18 cellular contexts compared by ENCODE assay signal in genomic region chr9:84331119-84331791, GRCh38. TPM values are rescaled to one million over a fixed set of nuclear protein-coding genes. Genes with fewer than 3 reads are reported as not detected.
DNase-seq lines count a peak whose midpoint lies in the region; ATAC-seq, FAIRE-seq and TF ChIP-seq lines count a peak whose summit lies in the region.
"Had no signal": no experiment of that assay in that cellular context is flagged by ENCODE, and none has a peak within 500 bp of the region (broad histone marks: within the 10 kb centered on the region; RNA-seq: fewer than 3 reads in every experiment).

No MANE protein-coding gene starts in this region.

- peak; percentile 74 for ATAC-seq in gastroesophageal sphincter
- ATAC-seq in HG03196 (IDR thresholded peaks at IDR 0.05; ENCODE audit: unreplicated experiment): no peak
- ATAC-seq in HG02938 (IDR thresholded peaks at IDR 0.05; ENCODE audit: unreplicated experiment): no peak

- no peak for TF ChIP-seq CTCF in VCaP (conservative IDR thresholded peaks at IDR 0.05)
- TF ChIP-seq CTCF in gastroesophageal sphincter (IDR thresholded peaks at IDR 0.05): no peak
- TF ChIP-seq CTCF in prostate gland (IDR thresholded peaks at IDR 0.05): no peak

- no peak for TF ChIP-seq POLR2A in H54 (IDR thresholded peaks at IDR 0.05; ENCODE audit: low read depth, low read length)
- no peak for TF ChIP-seq POLR2A in gastroesophageal sphincter (IDR thresholded peaks at IDR 0.05)
- TF ChIP-seq POLR2A in prostate gland (IDR thresholded peaks at IDR 0.05): no peak

- H3K4me1 ChIP-seq in gastroesophageal sphincter (no peaks in the 10 kb centered on the region), prostate gland (replicated peaks) (no peaks in the 10 kb centered on the region)
- H3K4me1 ChIP-seq: BLaER1, HAP-1 had no signal

- no peak for DNase-seq in H54 (ENCODE audit: insufficient read length, low spot score)
- peak; percentile 33 for DNase-seq in prostate gland (ENCODE audit: low spot score)
- no peak for DNase-seq in NCI-H128 (lab: John Stamatoyannopoulos, UW; ENCODE audit: unreplicated experiment)
- no peak for DNase-seq in central memory CD4-positive, alpha-beta T cell
- DNase-seq: activated CD4-positive, alpha-beta T cell treated with anti-CD3 and anti-CD28 coated beads, Interleukin-2, amount 10 ng/mL, durations not matched to agents 24 days and 14 days; aorta; effector CD4-positive, alpha-beta T cell; hypothalamus; MM.1S; NCI-H446; stimulated activated naive CD4-positive, alpha-beta T cell treated with Interleukin-2 at 50 U/mL for 16 hours; T-helper 1 cell had no signal

- peak overlapping the region; percentile 46; the same call in 1 of the 2 replicates for H3K27ac ChIP-seq in VCaP
- H3K27ac ChIP-seq in gastroesophageal sphincter: no peak overlapping the region
- no peak overlapping the region for H3K27ac ChIP-seq in prostate gland
- H3K27ac ChIP-seq: BLaER1 had no signal

- no peak for TF ChIP-seq EP300 in gastroesophageal sphincter (IDR thresholded peaks at IDR 0.05)

- peak; percentile 84 for FAIRE-seq in H54 (lab: Jason Lieb, UNC)

- intact Hi-C loops in prostate gland (cut with DNase I): no loop called here

- H3K36me3 ChIP-seq in gastroesophageal sphincter (no peaks in the 10 kb centered on the region), prostate gland (no peaks in the 10 kb centered on the region)
- H3K36me3 ChIP-seq: BLaER1, HAP-1 had no signal

- WGBS in gastroesophageal sphincter (ENCODE audit: low coverage in 1 of 2), 2 donors: 61 to 82% methylated on average over 3 to 5 of the region's 5 CpGs
- WGBS in prostate gland: 71% methylated on average over 5 of the region's 5 CpGs

- no peak overlapping the region for H3K4me3 ChIP-seq in gastroesophageal sphincter
- no peak overlapping the region for H3K4me3 ChIP-seq in prostate gland
- H3K4me3 ChIP-seq: BLaER1, HAP-1 had no signal

- peaks cover 0 to 16% (median 0%) of the 10 kb centered on the region in 3 donors for H3K9me3 ChIP-seq in gastroesophageal sphincter
- H3K9me3 ChIP-seq in prostate gland: no peaks in the 10 kb centered on the region
- H3K9me3 ChIP-seq: HAP-1 had no signal

- H3K27me3 ChIP-seq in gastroesophageal sphincter (no peaks in the 10 kb centered on the region), prostate gland (replicated peaks; ENCODE audit: insufficient read depth) (no peaks in the 10 kb centered on the region)
- H3K27me3 ChIP-seq: BLaER1 had no signal

RNA-seq across cellular contexts. Expression of gene SLC28A3, which starts 9.3 kb away (rescaled TPM):
- total RNA-seq in gastroesophageal sphincter (under 1 TPM in 2 of 4 donors, not detected in 2; 0.04 to 0.49 TPM), prostate gland (under 1 TPM in 1 of 2 donors, not detected in 1; 0.23 TPM)
